ENCODE assay signal across 26 cellular contexts in genomic region chr7:39664057-39664456, GRCh38.
"Had no signal": no experiment of that assay in that cellular context is flagged by ENCODE, and none has a peak within 500 bp of the region (broad histone marks: within the 10 kb centered on the region; RNA-seq: fewer than 3 reads in every experiment).

No MANE protein-coding gene starts in this region.

- H3K4me2 ChIP-seq: smooth muscle cell had no signal

- DNase-seq: activated CD4-positive, alpha-beta T cell treated with anti-CD3 and anti-CD28 coated beads, Interleukin-2, amount 10 ng/mL, durations not matched to agents 7 days and 5 days; activated CD4-positive, CD25-positive, alpha-beta regulatory T cell treated with anti-CD3 and anti-CD28 coated beads, Interleukin-2, amount 50 U/mL, for 72 hours; activated CD8-positive, alpha-beta T cell treated with anti-CD3 and anti-CD28 coated beads for 36 hours; activated T-cell treated with anti-CD3 and anti-CD28 coated beads, Interleukin-2, amount 50 U/mL, for 24 hours; adrenal gland; effector memory CD4-positive, alpha-beta T cell; esophagus squamous epithelium; heart right ventricle; islet precursor cell; left cardiac atrium; nephron progenitor cell; nucleus accumbens; posterior cingulate gyrus; stimulated activated CD4-positive, alpha-beta T cell treated with anti-CD3 and anti-CD28 coated beads, Interleukin-15, amount 100 ng/mL, for 24 hours; stimulated activated CD4-positive, alpha-beta T cell treated with anti-CD3 and anti-CD28 coated beads, Interleukin-2, amount 100 ng/mL, for 48 hours; stimulated activated CD8-positive, alpha-beta memory T cell treated with anti-CD3 and anti-CD28 coated beads, Interleukin-4, amount 100 ng/mL, for 48 hours; stimulated activated naive B cell treated with anti-CD40 and anti-IgM and Interleukin-4, amounts not matched to agents 10 μg/mL and 1 μg/mL and 100 μg/mL, for 72 hours; T-cell; testis; trophoblast cell had no signal

- FAIRE-seq: astrocyte, colon had no signal

- H3K27ac ChIP-seq: adrenal gland, esophagus squamous epithelium, testis, vagina had no signal

- H3K36me3 ChIP-seq: adrenal gland, heart right ventricle had no signal

- H3K9me3 ChIP-seq: adrenal gland, testis, vagina had no signal

- ATAC-seq: activated CD8-positive, alpha-beta T cell treated with anti-CD3 and anti-CD28 coated beads for 36 hours; activated T-helper 17 cell treated with anti-CD3 and anti-CD28 coated beads, Interleukin-2, amount 50 U/mL, for 72 hours; heart right ventricle; left cardiac atrium; sciatic nerve; stimulated activated naive B cell treated with anti-CD40 and anti-IgM and Interleukin-4, amounts not matched to agents 10 μg/mL and 1 μg/mL and 100 μg/mL, for 72 hours; T-cell had no signal

- H3K4me3 ChIP-seq: adrenal gland, esophagus squamous epithelium, heart right ventricle, smooth muscle cell, testis, vagina had no signal

- H3K27me3 ChIP-seq: adrenal gland, esophagus squamous epithelium, heart right ventricle, testis, vagina had no signal

- H3K4me1 ChIP-seq: testis, vagina had no signal
